ENCODE assay signal across 7 cellular contexts in genomic region chrX:106356580-106356979, GRCh38.
"Had no signal": no experiment of that assay in that cellular context is flagged by ENCODE, and none has a peak within 500 bp of the region (broad histone marks: within the 10 kb centered on the region; RNA-seq: fewer than 3 reads in every experiment).

No MANE protein-coding gene starts in this region.

- DNase-seq: H7, HFFc6, KG1 had no signal

- H3K27ac ChIP-seq: HL-60 had no signal

- H2AFZ ChIP-seq: GM23338 had no signal

- H3K9me3 ChIP-seq: HAP-1 had no signal

- ATAC-seq: GM23338, HCT116 had no signal

- H3K4me2 ChIP-seq: GM23338 had no signal

- H3K36me3 ChIP-seq: HAP-1 had no signal

- H3K4me1 ChIP-seq: HAP-1 had no signal

- H3K4me3 ChIP-seq: GM23338, HAP-1 had no signal
